ENCODE assay signal across 23 cellular contexts in the genomic region with DNA sequence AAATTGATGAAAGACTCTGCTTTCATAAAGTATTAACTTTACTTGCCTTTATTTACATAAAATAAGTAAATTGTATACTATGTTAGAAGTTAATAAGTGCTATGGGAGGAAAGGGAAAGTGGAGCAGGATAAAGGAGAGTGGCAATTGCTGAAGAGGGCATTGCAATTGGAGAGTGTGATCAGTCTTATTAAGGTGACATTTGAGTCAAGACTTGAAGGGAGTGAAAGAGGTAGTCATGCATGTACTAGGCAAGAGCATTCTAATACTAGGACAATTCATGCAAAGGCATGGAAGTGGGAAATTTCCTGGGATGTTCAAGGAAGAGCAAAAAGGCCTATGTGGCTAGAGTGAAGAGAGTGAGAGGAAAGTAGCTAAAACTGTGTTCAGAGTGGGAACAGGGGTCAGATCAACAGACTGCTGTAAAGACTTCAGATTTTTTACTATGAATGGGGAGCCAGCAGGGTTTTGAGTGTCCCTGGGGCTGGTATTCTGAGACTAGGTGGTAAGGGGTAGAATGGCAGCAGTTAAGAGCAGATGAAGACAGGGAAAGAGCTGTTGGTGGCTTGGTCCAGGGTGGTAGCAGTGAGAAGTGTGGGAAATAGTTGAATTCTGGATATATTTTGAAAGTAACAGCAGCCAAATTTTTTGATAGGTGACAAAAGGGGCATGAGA.
"Had no signal": no experiment of that assay in that cellular context is flagged by ENCODE, and none has a peak within 500 bp of the region (broad histone marks: within the 10 kb centered on the region; RNA-seq: fewer than 3 reads in every experiment).

No MANE protein-coding gene starts in this region.

- H3K9me3 Mint-ChIP-seq: type B pancreatic cell had no signal

- H3K4me3 ChIP-seq: esophagus muscularis mucosa, gastrocnemius medialis, left ventricle myocardium inferior, lung, psoas muscle, right lobe of liver, suprapubic skin, thyroid gland, uterus had no signal

- FAIRE-seq: islet of Langerhans had no signal

- H3K27ac ChIP-seq: epithelial cell of prostate, esophagus muscularis mucosa, gastrocnemius medialis, left ventricle myocardium inferior, neutrophil, psoas muscle, right lobe of liver, suprapubic skin, thyroid gland, uterus had no signal

- H3K9me3 ChIP-seq: esophagus muscularis mucosa, gastrocnemius medialis, neutrophil, psoas muscle, right lobe of liver, suprapubic skin, thyroid gland, uterus had no signal

- H3K36me3 ChIP-seq: esophagus muscularis mucosa, gastrocnemius medialis, left ventricle myocardium inferior, neutrophil, right lobe of liver, suprapubic skin, thyroid gland, uterus had no signal

- H3K36me3 Mint-ChIP-seq: stimulated activated effector memory CD8-positive, alpha-beta T cell treated with anti-CD3 and anti-CD28 coated beads, Interleukin-12 subunit alpha, Interleukin-12 subunit beta, amount 100 ng/mL, for 72 hours; type B pancreatic cell had no signal

- ATAC-seq: gastrocnemius medialis; psoas muscle; right lobe of liver; stimulated activated effector memory CD8-positive, alpha-beta T cell treated with anti-CD3 and anti-CD28 coated beads, Interleukin-12 subunit alpha, Interleukin-12 subunit beta, amount 100 ng/mL, for 72 hours; stimulated activated naive CD8-positive, alpha-beta T cell treated with anti-CD3 and anti-CD28 coated beads, Interleukin-15, Interleukin-2, amounts not matched to agents 100 U/mL and 50 U/mL, for 24 hours had no signal

- H3K4me1 Mint-ChIP-seq: nephron; stimulated activated effector memory CD8-positive, alpha-beta T cell treated with anti-CD3 and anti-CD28 coated beads, Interleukin-12 subunit alpha, Interleukin-12 subunit beta, amount 100 ng/mL, for 72 hours had no signal

- H3K4me3 Mint-ChIP-seq: nephron; stimulated activated effector memory CD8-positive, alpha-beta T cell treated with anti-CD3 and anti-CD28 coated beads, Interleukin-12 subunit alpha, Interleukin-12 subunit beta, amount 100 ng/mL, for 72 hours; type B pancreatic cell had no signal

- H3K27me3 Mint-ChIP-seq: type B pancreatic cell had no signal

- DNase-seq: effector memory CD4-positive, alpha-beta T cell; gastrocnemius medialis; glutamatergic neuron; left ventricle myocardium inferior; mesenchymal stem cell; midbrain; psoas muscle; retina; right lobe of liver; stimulated activated CD4-positive, alpha-beta T cell treated with anti-CD3 and anti-CD28 coated beads, Interleukin-4, amount 100 ng/mL, for 1 hour; stimulated activated CD8-positive, alpha-beta memory T cell treated with anti-CD3 and anti-CD28 coated beads, Interleukin-4, amount 100 ng/mL, for 48 hours; stimulated activated naive CD8-positive, alpha-beta T cell treated with anti-CD3 and anti-CD28 coated beads, Interleukin-15, Interleukin-2, amounts not matched to agents 100 U/mL and 50 U/mL, for 24 hours; thyroid gland; uterus had no signal

- H3K27ac Mint-ChIP-seq: nephron; stimulated activated effector memory CD8-positive, alpha-beta T cell treated with anti-CD3 and anti-CD28 coated beads, Interleukin-12 subunit alpha, Interleukin-12 subunit beta, amount 100 ng/mL, for 72 hours; type B pancreatic cell had no signal

- H3K4me1 ChIP-seq: gastrocnemius medialis, left ventricle myocardium inferior, psoas muscle, right lobe of liver, suprapubic skin, thyroid gland, uterus had no signal

- H3K27me3 ChIP-seq: esophagus muscularis mucosa, gastrocnemius medialis, neutrophil, right lobe of liver, suprapubic skin, thyroid gland, uterus had no signal
